In genomic region chr9:122075135-122076030, GRCh38 we compare ENCODE assay signal across 16 cellular contexts. TPM values are rescaled to one million over a fixed set of nuclear protein-coding genes. Genes with fewer than 3 reads are reported as not detected.
DNase-seq lines count a peak whose midpoint lies in the region; ATAC-seq and TF ChIP-seq lines count a peak whose summit lies in the region.
"Had no signal": no experiment of that assay in that cellular context is flagged by ENCODE, and none has a peak within 500 bp of the region (broad histone marks: within the 10 kb centered on the region; RNA-seq: fewer than 3 reads in every experiment).

No MANE protein-coding gene starts in this region.

- no peak overlapping the region for H4K8ac ChIP-seq in trophoblast cell (ENCODE audit: low read depth, low read length)

- H4K12ac ChIP-seq in trophoblast cell (ENCODE audit: low read depth, low read length) = no peak overlapping the region

- ATAC-seq in GM21786 (IDR thresholded peaks at IDR 0.05; ENCODE audit: unreplicated experiment) = no peak
- ATAC-seq: CD8-positive, alpha-beta T cell; pancreas; stimulated activated effector memory CD8-positive, alpha-beta T cell treated with anti-CD3 and anti-CD28 coated beads, Interleukin-12 subunit alpha, Interleukin-12 subunit beta, amount 100 ng/mL, for 72 hours had no signal

- H3K9ac ChIP-seq in trophoblast cell (ENCODE audit: low read length) = no peak overlapping the region

- no peak overlapping the region for H2AFZ ChIP-seq in trophoblast cell (ENCODE audit: insufficient read depth, low read length, poor library complexity)

- CTCF ChIA-PET in AG04450 (lab: Charles Lee) = interaction anchor here (0.5 to 2.9 kb wide), 3 partner anchors 24 to 530 kb away, joined by 3 to 10 read pairs (median 3); no protein-coding TSS in a partner anchor

- H3K79me1 ChIP-seq in trophoblast cell (ENCODE audit: low read length) = no peaks in the 10 kb centered on the region

- no peak overlapping the region for H3K4me2 ChIP-seq in trophoblast cell (ENCODE audit: low read length)

- no peak overlapping the region for H2BK12ac ChIP-seq in trophoblast cell (ENCODE audit: low read length)

- no peak overlapping the region for H2AK5ac ChIP-seq in trophoblast cell (ENCODE audit: low read length)

- H3K27ac ChIP-seq in AG04450 (ENCODE audit: low read depth, low read length) (peak overlapping the region; percentile 31), angular gyrus (ENCODE audit: low read depth, low read length) (peak overlapping the region; percentile 76), trophoblast cell (ENCODE audit: low read depth, low read length) (no peak overlapping the region)
- H3K27ac ChIP-seq: adrenal gland, pancreas, spleen had no signal

- no peaks in the 10 kb centered on the region for H3K4me1 ChIP-seq in trophoblast cell (ENCODE audit: control insufficient read depth in 1 of 2, insufficient read depth in 2 of 2, low read length in 2 of 2)
- H3K4me1 ChIP-seq: pancreas, spleen had no signal

- H3K27me3 ChIP-seq in AG04450 (ENCODE audit: control insufficient read depth, insufficient read depth, low read length) = no peaks in the 10 kb centered on the region
- H3K27me3 ChIP-seq in trophoblast cell (ENCODE audit: insufficient read depth, low read length) = no peaks in the 10 kb centered on the region
- H3K27me3 ChIP-seq: adrenal gland, pancreas, spleen had no signal

- no peak overlapping the region for H4K91ac ChIP-seq in trophoblast cell (ENCODE audit: low read depth, low read length)

- no peak overlapping the region for H3K23ac ChIP-seq in trophoblast cell (ENCODE audit: low read length)

- no peak overlapping the region for H2BK5ac ChIP-seq in trophoblast cell (ENCODE audit: low read depth, low read length, poor library complexity)

- no peak overlapping the region for H3K14ac ChIP-seq in trophoblast cell (ENCODE audit: low read length)

- no peak overlapping the region for H2BK120ac ChIP-seq in trophoblast cell (ENCODE audit: insufficient read depth, low read length, poor library complexity)

- H3K9me3 ChIP-seq in AG04450 (ENCODE audit: control insufficient read depth, insufficient read depth, low read length) (no peaks in the 10 kb centered on the region), trophoblast cell (ENCODE audit: insufficient read depth, low read depth, low read length) (peaks cover 3% of the 10 kb centered on the region)
- H3K9me3 ChIP-seq: pancreas had no signal

- H3K36me3 ChIP-seq in trophoblast cell (ENCODE audit: control insufficient read depth in 1 of 2, insufficient read depth in 2 of 2, low read length in 2 of 2) = no peaks in the 10 kb centered on the region
- H3K36me3 ChIP-seq: adrenal gland, pancreas had no signal

- H3K4me3 ChIP-seq in AG04450 (ENCODE audit: low read depth, low read length) (no peak overlapping the region), fibroblast of villous mesenchyme (ENCODE audit: low read depth, low read length) (no peak overlapping the region), trophoblast cell (ENCODE audit: low read depth, low read length) (no peak overlapping the region)
- H3K4me3 ChIP-seq: adrenal gland, pancreas, spleen had no signal

- H3K4ac ChIP-seq in trophoblast cell (ENCODE audit: low read depth, low read length) = no peak overlapping the region

- POLR2A ChIA-PET in AG04450 (lab: Yijun Ruan, JAX) = interaction anchor here (0.9 kb wide), 1 partner anchor 17 kb away, joined by 3 read pairs; no protein-coding TSS in a partner anchor

- TF ChIP-seq CTCF in AG04450 (IDR thresholded peaks at IDR 0.05; ENCODE audit: low read depth, low read length) (no peak), fibroblast of villous mesenchyme (IDR thresholded peaks at IDR 0.05; ENCODE audit: insufficient read depth, low read depth, low read length) (no peak)

- WGBS in trophoblast cell (ENCODE audit: extremely low coverage, insufficient coverage, insufficient read length) = no CpG with 5 or more reads among the region's 5 CpGs

- H3K79me2 ChIP-seq in trophoblast cell (ENCODE audit: control insufficient read depth, insufficient read depth, low read length, poor library complexity) = no peaks in the 10 kb centered on the region

- no peak for DNase-seq in AG04450 (ENCODE audit: low read depth, low spot score)
- peak; percentile 53 for DNase-seq in fibroblast of villous mesenchyme (ENCODE audit: low read depth)
- DNase-seq in trophoblast cell = peak; percentile 58 to 77
- DNase-seq in C1 segment of cervical spinal cord (lab: John Stamatoyannopoulos, UW) = no peak
- DNase-seq in NCI-H526 (lab: John Stamatoyannopoulos, UW) = no peak
- DNase-seq in HUDEP-2 (lab: John Stamatoyannopoulos, UW; ENCODE audit: unreplicated experiment in 76 of 76) = no peak
- DNase-seq: activated B cell treated with CpG ODN at 0.5 μM for 24 hours; adrenal gland; CD8-positive, alpha-beta T cell; dermis blood vessel endothelial cell; erythroblast; pancreas; spleen had no signal

- no peak overlapping the region for H3K18ac ChIP-seq in trophoblast cell (ENCODE audit: low read length)

RNA-seq across cellular contexts. Expression of gene TTLL11, which starts 17.7 kb away (rescaled TPM):
- polyA plus RNA-seq in AG04450 (2011; rRNA removed) = 4.6 and 5.4 TPM in 2 replicates
- polyA minus RNA-seq in AG04450 (2011; rRNA and poly(A)+ RNA removed) = 5.7 and 6.1 TPM in 2 replicates
- 4.3 and 4.8 TPM in 2 replicates for total RNA-seq in fibroblast of villous mesenchyme
- polyA plus RNA-seq in trophoblast cell (2013) = 1.0 and 1.1 TPM in 2 replicates

Comparison
In these comparisons a context has a peak if more than half of its experiments do, and no peak if none do; other contexts are left out.
1. DNase-seq: peak in fibroblast of villous mesenchyme (single experiment) and trophoblast cell (2 of 2); none in AG04450 (single experiment), C1 segment of cervical spinal cord (0 of 14), NCI-H526 (0 of 2) and HUDEP-2 (0 of 76).